ENCODE assay signal across 10 cellular contexts in the genomic region with DNA sequence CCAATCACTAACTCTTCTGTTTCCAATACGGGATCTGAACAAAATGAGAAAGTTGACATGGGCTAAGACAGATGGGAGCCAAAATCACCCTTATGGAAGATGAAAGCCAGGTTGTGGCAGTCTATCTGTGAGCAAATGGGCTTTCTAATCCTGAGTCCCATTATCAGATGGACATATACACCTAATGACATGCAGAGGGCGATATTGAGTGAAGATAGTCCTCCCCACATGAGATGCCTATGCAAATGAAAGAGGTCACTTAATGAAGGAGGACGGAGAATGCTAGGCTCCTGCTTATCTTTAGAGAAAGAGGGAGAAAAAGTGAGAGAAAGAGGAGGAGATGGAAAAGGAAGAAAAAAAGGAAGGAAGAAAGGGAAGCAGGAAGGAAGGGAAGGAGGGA.
A peak's percentile ranks its signal among the peaks of the same experiment; 100 is the strongest.
DNase-seq lines count a peak whose midpoint lies in the region; ATAC-seq and TF ChIP-seq lines count a peak whose summit lies in the region.
"Had no signal": no experiment of that assay in that cellular context is flagged by ENCODE, and none has a peak within 500 bp of the region (broad histone marks: within the 10 kb centered on the region; RNA-seq: fewer than 3 reads in every experiment).

No MANE protein-coding gene starts in this region.

- H3K4me1 Mint-ChIP-seq in mesothelial cell of epicardium, result no peaks in the 10 kb centered on the region
- no peaks in the 10 kb centered on the region for H3K4me1 Mint-ChIP-seq in activated CD4-positive, alpha-beta memory T cell treated with anti-CD3 and anti-CD28 coated beads, Interleukin-2, amount 10 ng/mL, durations not matched to agents 7 days and 5 days

- DNase-seq in CD1c-positive myeloid dendritic cell (ENCODE audit: extremely low spot score) (peak; percentile 19), NT2/D1 (ENCODE audit: low read depth, low spot score) (peak; percentile 25), foreskin melanocyte (peak; percentile 0), ureter (ENCODE audit: low spot score) (no peak), mesothelial cell of epicardium (ENCODE audit: low spot score in 2 of 2, unreplicated experiment in 2 of 2) (no peak), esophagus squamous epithelium (lab: John Stamatoyannopoulos, UW) (no peak)
- DNase-seq in activated CD4-positive, alpha-beta memory T cell treated with anti-CD3 and anti-CD28 coated beads, Interleukin-2, amount 10 ng/mL, durations not matched to agents 7 days and 5 days, result no peak
- DNase-seq: activated CD4-positive, alpha-beta T cell treated with anti-CD3 and anti-CD28 coated beads, Interleukin-2, amount 50 U/mL, for 48 hours; glutamatergic neuron had no signal

- peak; percentile 71 for ATAC-seq in GM21526 (IDR thresholded peaks at IDR 0.05; ENCODE audit: low FRiP score, unreplicated experiment)

- CTCF ChIA-PET in activated CD4-positive, alpha-beta memory T cell treated with anti-CD3 and anti-CD28 coated beads, Interleukin-2, amount 10 ng/mL, durations not matched to agents 7 days and 5 days (lab: Charles Lee), result no interaction called here

- no peaks in the 10 kb centered on the region for H3K27me3 ChIP-seq in NT2/D1 (ENCODE audit: insufficient read depth, insufficient read length)
- H3K27me3 ChIP-seq in esophagus squamous epithelium, result no peaks in the 10 kb centered on the region

- no peak overlapping the region for H3K4me3 Mint-ChIP-seq in mesothelial cell of epicardium
- no peak overlapping the region for H3K4me3 Mint-ChIP-seq in activated CD4-positive, alpha-beta memory T cell treated with anti-CD3 and anti-CD28 coated beads, Interleukin-2, amount 10 ng/mL, durations not matched to agents 7 days and 5 days

- H3K27ac Mint-ChIP-seq in mesothelial cell of epicardium, result no peak overlapping the region
- no peak overlapping the region for H3K27ac Mint-ChIP-seq in activated CD4-positive, alpha-beta memory T cell treated with anti-CD3 and anti-CD28 coated beads, Interleukin-2, amount 10 ng/mL, durations not matched to agents 7 days and 5 days

- no peaks in the 10 kb centered on the region for H3K4me1 ChIP-seq in NT2/D1 (ENCODE audit: insufficient read depth, insufficient read length)
- no peaks in the 10 kb centered on the region for H3K4me1 ChIP-seq in esophagus squamous epithelium

- H3K9me3 ChIP-seq in NT2/D1 (ENCODE audit: insufficient read depth, low read length) (no peaks in the 10 kb centered on the region), esophagus squamous epithelium (no peaks in the 10 kb centered on the region)

- H3K36me3 Mint-ChIP-seq in mesothelial cell of epicardium, result no peaks in the 10 kb centered on the region
- no peaks in the 10 kb centered on the region for H3K36me3 Mint-ChIP-seq in activated CD4-positive, alpha-beta memory T cell treated with anti-CD3 and anti-CD28 coated beads, Interleukin-2, amount 10 ng/mL, durations not matched to agents 7 days and 5 days (ENCODE audit: low read depth)

- H3K9me3 Mint-ChIP-seq in mesothelial cell of epicardium, result no peaks in the 10 kb centered on the region
- peaks cover 3% of the 10 kb centered on the region for H3K9me3 Mint-ChIP-seq in activated CD4-positive, alpha-beta memory T cell treated with anti-CD3 and anti-CD28 coated beads, Interleukin-2, amount 10 ng/mL, durations not matched to agents 7 days and 5 days

- no peak overlapping the region for H3K27ac ChIP-seq in esophagus squamous epithelium

- no peak overlapping the region for H3K4me3 ChIP-seq in NT2/D1 (ENCODE audit: insufficient read length, low read depth)
- H3K4me3 ChIP-seq in esophagus squamous epithelium, result no peak overlapping the region

- no peaks in the 10 kb centered on the region for H3K27me3 Mint-ChIP-seq in mesothelial cell of epicardium (ENCODE audit: low read depth)
- H3K27me3 Mint-ChIP-seq in activated CD4-positive, alpha-beta memory T cell treated with anti-CD3 and anti-CD28 coated beads, Interleukin-2, amount 10 ng/mL, durations not matched to agents 7 days and 5 days, result no peaks in the 10 kb centered on the region

- intact Hi-C loops in esophagus squamous epithelium (cut with DNase I), result no loop called here

- WGBS in esophagus squamous epithelium, 2 donors, result 46 to 48% methylated on average over 3 of the region's 3 CpGs

- no peak overlapping the region for H3K9ac ChIP-seq in NT2/D1 (ENCODE audit: insufficient read length, low read depth)

- no peaks in the 10 kb centered on the region for H3K36me3 ChIP-seq in NT2/D1 (ENCODE audit: insufficient read depth, insufficient read length, low read length)
- no peaks in the 10 kb centered on the region for H3K36me3 ChIP-seq in esophagus squamous epithelium

- TF ChIP-seq POLR2A in esophagus squamous epithelium (IDR thresholded peaks at IDR 0.05), result no peak

- POLR2A ChIA-PET in activated CD4-positive, alpha-beta memory T cell treated with anti-CD3 and anti-CD28 coated beads, Interleukin-2, amount 10 ng/mL, durations not matched to agents 7 days and 5 days (lab: Charles Lee), result no interaction called here

- no peak for TF ChIP-seq CTCF in mesothelial cell of epicardium (IDR thresholded peaks at IDR 0.05; ENCODE audit: unreplicated experiment)
- no peak for TF ChIP-seq CTCF in esophagus squamous epithelium (IDR thresholded peaks at IDR 0.05)

Comparison
In these comparisons a context has a peak if more than half of its experiments do, and no peak if none do; other contexts are left out.
1. DNase-seq: peak in CD1c-positive myeloid dendritic cell (single experiment), NT2/D1 (single experiment) and foreskin melanocyte (single experiment); none in ureter (single experiment), mesothelial cell of epicardium (0 of 2), esophagus squamous epithelium (single experiment) and activated CD4-positive, alpha-beta memory T cell treated with anti-CD3 and anti-CD28 coated beads, Interleukin-2, amount 10 ng/mL, durations not matched to agents 7 days and 5 days (single experiment).